Comparison of ENCODE assay signal across 33 cellular contexts in the genomic region with DNA sequence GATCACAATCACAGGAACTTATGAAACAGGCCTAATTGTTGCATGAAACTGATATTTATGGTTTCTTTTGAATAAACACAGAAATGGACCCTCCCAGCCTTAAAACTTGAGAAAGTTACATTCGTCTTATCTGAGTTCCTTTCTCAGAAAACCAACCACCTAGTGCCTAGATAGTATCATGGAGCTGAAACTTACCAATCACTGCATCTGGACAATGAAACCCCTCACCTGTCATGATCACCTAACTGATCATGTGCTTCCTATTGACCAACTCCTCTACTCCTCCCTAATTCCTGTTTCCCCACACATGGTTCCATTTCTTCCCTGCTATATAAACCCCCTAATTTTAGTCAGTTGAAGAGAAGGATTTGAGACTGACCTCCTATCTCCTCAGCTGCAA.
"Had no signal": no experiment of that assay in that cellular context is flagged by ENCODE, and none has a peak within 500 bp of the region (broad histone marks: within the 10 kb centered on the region; RNA-seq: fewer than 3 reads in every experiment).

No MANE protein-coding gene starts in this region.

- H3K27ac ChIP-seq: adrenal gland, body of pancreas, breast epithelium, cardiac muscle cell, colonic mucosa, esophagus muscularis mucosa, foreskin keratinocyte, gastrocnemius medialis, heart left ventricle, WERI-Rb-1 had no signal

- H3K4me3 ChIP-seq: adrenal gland, body of pancreas, breast epithelium, cardiac muscle cell, colonic mucosa, esophagus muscularis mucosa, gastrocnemius medialis, heart left ventricle had no signal

- H3K4me3 Mint-ChIP-seq: activated B cell treated with CpG ODN at 0.5 μM for 24 hours; activated CD4-positive, alpha-beta memory T cell treated with anti-CD3 and anti-CD28 coated beads, Interleukin-2, amount 10 ng/mL, durations not matched to agents 7 days and 5 days; activated naive CD4-positive, alpha-beta T cell treated with anti-CD3 and anti-CD28 coated beads, Interleukin-2, amount 50 U/mL, for 24 hours; activated naive CD8-positive, alpha-beta T cell treated with anti-CD3 and anti-CD28 coated beads for 36 hours; activated naive CD8-positive, alpha-beta T cell treated with anti-CD3 and anti-CD28 coated beads, Interleukin-2, amount 50 U/mL, for 24 hours; activated T-cell treated with anti-CD3 and anti-CD28 coated beads, Interleukin-2, amount 50 U/mL, for 24 hours; activated T-cell treated with anti-CD3 and anti-CD28 coated beads, Interleukin-2, amount 50 U/mL, for 72 hours; T-cell; T-helper 1 cell treated with Interleukin-12 subunit alpha and Interleukin-12 subunit beta and Interleukin-4 antibody, amounts not matched to agents 30 μg/mL and 1 μg/mL, for 36 hours had no signal

- H3K27me3 ChIP-seq: adrenal gland, body of pancreas, breast epithelium, cardiac muscle cell, colonic mucosa, esophagus muscularis mucosa, foreskin keratinocyte, gastrocnemius medialis, heart left ventricle had no signal

- H3K4me1 ChIP-seq: adrenal gland, body of pancreas, breast epithelium, colonic mucosa, esophagus muscularis mucosa, foreskin keratinocyte, gastrocnemius medialis, heart left ventricle had no signal

- H3K36me3 ChIP-seq: adrenal gland, breast epithelium, cardiac muscle cell, colonic mucosa, gastrocnemius medialis had no signal

- ATAC-seq: activated CD4-positive, CD25-positive, alpha-beta regulatory T cell treated with anti-CD3 and anti-CD28 coated beads, Interleukin-2, amount 50 U/mL, for 24 hours; activated naive CD8-positive, alpha-beta T cell treated with anti-CD3 and anti-CD28 coated beads, Interleukin-2, amount 50 U/mL, for 24 hours; activated T-cell treated with anti-CD3 and anti-CD28 coated beads, Interleukin-2, amount 50 U/mL, for 72 hours; body of pancreas; foreskin keratinocyte; gastrocnemius medialis; heart left ventricle; T-cell had no signal

- DNase-seq: activated B cell treated with CpG ODN at 0.5 μM for 24 hours; activated CD4-positive, alpha-beta memory T cell treated with anti-CD3 and anti-CD28 coated beads, Interleukin-2, amount 10 ng/mL, durations not matched to agents 7 days and 5 days; activated CD4-positive, alpha-beta T cell treated with anti-CD3 and anti-CD28 coated beads for 48 hours; activated CD8-positive, alpha-beta memory T cell treated with anti-CD3 and anti-CD28 coated beads, Interleukin-2, amount 50 U/mL, for 48 hours; activated gamma-delta T cell; activated naive CD4-positive, alpha-beta T cell; activated naive CD8-positive, alpha-beta T cell treated with anti-CD3 and anti-CD28 coated beads for 36 hours; activated naive CD8-positive, alpha-beta T cell treated with anti-CD3 and anti-CD28 coated beads, Interleukin-2, amount 50 U/mL, for 24 hours; activated T-cell treated with anti-CD3 and anti-CD28 coated beads for 4 hours; activated T-cell treated with anti-CD3 and anti-CD28 coated beads, Interleukin-2, amount 50 U/mL, for 24 hours; activated T-cell treated with anti-CD3 and anti-CD28 coated beads, Interleukin-2, amount 50 U/mL, for 72 hours; adrenal gland; amygdala; aorta; body of pancreas; central memory CD4-positive, alpha-beta T cell; cerebellar nuclear complex; colonic mucosa; effector memory CD4-positive, alpha-beta T cell; erythroblast; foreskin keratinocyte; gastrocnemius medialis; glutamatergic neuron; heart left ventricle; T-cell; T1000; WERI-Rb-1 had no signal

- H3K27me3 Mint-ChIP-seq: activated B cell treated with CpG ODN at 0.5 μM for 24 hours; activated CD4-positive, alpha-beta memory T cell treated with anti-CD3 and anti-CD28 coated beads, Interleukin-2, amount 10 ng/mL, durations not matched to agents 7 days and 5 days; activated naive CD4-positive, alpha-beta T cell treated with anti-CD3 and anti-CD28 coated beads, Interleukin-2, amount 50 U/mL, for 24 hours; activated naive CD8-positive, alpha-beta T cell treated with anti-CD3 and anti-CD28 coated beads for 36 hours; activated naive CD8-positive, alpha-beta T cell treated with anti-CD3 and anti-CD28 coated beads, Interleukin-2, amount 50 U/mL, for 24 hours; activated T-cell treated with anti-CD3 and anti-CD28 coated beads, Interleukin-2, amount 50 U/mL, for 24 hours; T-cell had no signal

- H3K4me1 Mint-ChIP-seq: activated B cell treated with CpG ODN at 0.5 μM for 24 hours; activated CD4-positive, alpha-beta memory T cell treated with anti-CD3 and anti-CD28 coated beads, Interleukin-2, amount 10 ng/mL, durations not matched to agents 7 days and 5 days; activated naive CD4-positive, alpha-beta T cell treated with anti-CD3 and anti-CD28 coated beads, Interleukin-2, amount 50 U/mL, for 24 hours; activated naive CD8-positive, alpha-beta T cell treated with anti-CD3 and anti-CD28 coated beads for 36 hours; activated naive CD8-positive, alpha-beta T cell treated with anti-CD3 and anti-CD28 coated beads, Interleukin-2, amount 50 U/mL, for 24 hours; T-cell had no signal

- H3K27ac Mint-ChIP-seq: activated B cell treated with CpG ODN at 0.5 μM for 24 hours; activated CD4-positive, alpha-beta memory T cell treated with anti-CD3 and anti-CD28 coated beads, Interleukin-2, amount 10 ng/mL, durations not matched to agents 7 days and 5 days; activated naive CD4-positive, alpha-beta T cell treated with anti-CD3 and anti-CD28 coated beads, Interleukin-2, amount 50 U/mL, for 24 hours; activated naive CD8-positive, alpha-beta T cell treated with anti-CD3 and anti-CD28 coated beads for 36 hours; activated naive CD8-positive, alpha-beta T cell treated with anti-CD3 and anti-CD28 coated beads, Interleukin-2, amount 50 U/mL, for 24 hours; activated T-cell treated with anti-CD3 and anti-CD28 coated beads, Interleukin-2, amount 50 U/mL, for 24 hours; activated T-cell treated with anti-CD3 and anti-CD28 coated beads, Interleukin-2, amount 50 U/mL, for 72 hours; T-cell; T-helper 1 cell treated with Interleukin-12 subunit alpha and Interleukin-12 subunit beta and Interleukin-4 antibody, amounts not matched to agents 30 μg/mL and 1 μg/mL, for 36 hours had no signal

- H3K9me3 ChIP-seq: adrenal gland, colonic mucosa had no signal
